ENCODE assay signal across 25 cellular contexts in the genomic region with DNA sequence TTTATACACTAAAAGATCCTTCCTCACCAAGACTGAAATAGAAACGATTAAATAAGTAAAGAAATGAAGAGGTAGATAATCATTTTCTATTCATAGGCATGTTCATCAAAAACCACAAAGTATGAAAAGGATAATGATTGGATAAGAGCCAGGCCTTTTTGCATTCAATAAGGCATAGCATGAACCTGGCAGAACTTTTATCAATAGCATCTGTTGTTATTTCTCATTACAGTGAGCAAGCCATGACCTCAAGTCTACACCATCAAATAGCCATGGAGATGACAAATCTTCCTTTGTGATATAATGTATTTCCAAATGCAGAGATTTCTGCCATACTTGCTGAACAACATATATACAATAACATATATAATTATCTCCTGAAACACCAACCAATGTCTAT.
"Had no signal": no experiment of that assay in that cellular context is flagged by ENCODE, and none has a peak within 500 bp of the region (broad histone marks: within the 10 kb centered on the region; RNA-seq: fewer than 3 reads in every experiment).

No MANE protein-coding gene starts in this region.

- FAIRE-seq: islet of Langerhans, urothelium cell line had no signal

- ATAC-seq: esophagus mucosa; gastrocnemius medialis; heart right ventricle; left lobe of liver; mucosa of descending colon; naive thymus-derived CD8-positive, alpha-beta T cell; sciatic nerve had no signal

- H3K27me3 ChIP-seq: colonic mucosa, gastrocnemius medialis, heart right ventricle, spleen, stomach had no signal

- H3K36me3 ChIP-seq: colonic mucosa, gastrocnemius medialis, heart right ventricle, spleen, stomach, thoracic aorta had no signal

- H3K27ac ChIP-seq: colonic mucosa, gastrocnemius medialis, heart right ventricle, spleen, stomach, thoracic aorta had no signal

- H3K4me3 ChIP-seq: colonic mucosa, gastrocnemius medialis, heart right ventricle, mucosa of descending colon, spleen, stomach, thoracic aorta had no signal

- H3K9me3 ChIP-seq: colonic mucosa, gastrocnemius medialis, mucosa of descending colon, spleen, thoracic aorta had no signal

- H3K4me1 ChIP-seq: colonic mucosa, gastrocnemius medialis, spleen, stomach had no signal

- DNase-seq: cerebellar nuclear complex; colonic mucosa; effector CD4-positive, alpha-beta T cell; endodermal cell; gastrocnemius medialis; heart right ventricle; hypothalamus; kidney glomerular epithelial cell; mucosa of descending colon; naive thymus-derived CD8-positive, alpha-beta T cell; posterior cingulate gyrus; spleen; stimulated activated CD4-positive, alpha-beta T cell treated with anti-CD3 and anti-CD28 coated beads, Interleukin-15, amount 100 ng/mL, for 24 hours; stimulated activated CD4-positive, alpha-beta T cell treated with anti-CD3 and anti-CD28 coated beads, Interleukin-1b, Interleukin-23, amount 100 ng/mL, for 48 hours; stimulated activated CD4-positive, alpha-beta T cell treated with anti-CD3 and anti-CD28 coated beads, Interleukin-4, amount 100 ng/mL, for 4 hours; stimulated activated naive CD4-positive, alpha-beta T cell; stomach; substantia nigra; trophoblast cell had no signal
